Comparison of ENCODE assay signal across 20 cellular contexts in genomic region chr5:128579111-128579510, GRCh38. TPM values are rescaled to one million over a fixed set of nuclear protein-coding genes. Genes with fewer than 3 reads are reported as not detected.
DNase-seq lines count a peak whose midpoint lies in the region; ATAC-seq and TF ChIP-seq lines count a peak whose summit lies in the region.
"Had no signal": no experiment of that assay in that cellular context is flagged by ENCODE, and none has a peak within 500 bp of the region (broad histone marks: within the 10 kb centered on the region; RNA-seq: fewer than 3 reads in every experiment).

No MANE protein-coding gene starts in this region.

- H3K36me3 ChIP-seq in kidney epithelial cell (ENCODE audit: control insufficient read depth, insufficient read depth, low read length), result no peaks in the 10 kb centered on the region
- H3K36me3 ChIP-seq: Peyer's patch had no signal

- peak overlapping the region; percentile 77 for H3K27ac Mint-ChIP-seq in chondrocyte (ENCODE audit: unreplicated experiment)

- H3K4me1 Mint-ChIP-seq in chondrocyte (ENCODE audit: low read depth), result peaks cover 32% of the 10 kb centered on the region

- H3K9me3 Mint-ChIP-seq in chondrocyte (ENCODE audit: low read depth), result peaks cover 13% of the 10 kb centered on the region

- peak; percentile 16; the same call in 1 of the 2 replicates for TF ChIP-seq EP300 in Ishikawa (IDR thresholded peaks at IDR 0.05; ENCODE audit: borderline replicate concordance)

- no peaks in the 10 kb centered on the region for H3K36me3 Mint-ChIP-seq in chondrocyte (ENCODE audit: low read depth)

- H3K27me3 Mint-ChIP-seq in chondrocyte (ENCODE audit: low read depth), result no peaks in the 10 kb centered on the region

- H3K4me3 ChIP-seq in kidney epithelial cell (ENCODE audit: low read depth, low read length), result no peak overlapping the region
- H3K4me3 ChIP-seq: mucosa of descending colon, Peyer's patch, testis had no signal

- no peak for TF ChIP-seq RAD21 in Ishikawa (IDR thresholded peaks at IDR 0.05; ENCODE audit: low read depth)

- no peak overlapping the region for H3K4me3 Mint-ChIP-seq in chondrocyte (ENCODE audit: unreplicated experiment)

- DNase-seq in AG09319 (ENCODE audit: extremely low read depth, low read depth), result peak; percentile 38
- no peak for DNase-seq in chondrocyte (ENCODE audit: low spot score)
- peak; percentile 31 for DNase-seq in kidney epithelial cell (ENCODE audit: low read depth)
- no peak for DNase-seq in COR-L47 (lab: John Stamatoyannopoulos, UW)
- DNase-seq in germinal center (ENCODE audit: low spot score), result no peak
- DNase-seq in NCI-H345 treated with DMSO at 0.1 percent for 48 hours (lab: John Stamatoyannopoulos, UW; ENCODE audit: unreplicated experiment), result no peak
- DNase-seq: activated CD4-positive, CD25-positive, alpha-beta regulatory T cell treated with anti-CD3 and anti-CD28 coated beads, Interleukin-2, amount 50 U/mL, for 72 hours; activated CD8-positive, alpha-beta memory T cell treated with anti-CD3 and anti-CD28 coated beads, Interleukin-2, amount 50 U/mL, for 48 hours; activated naive CD4-positive, alpha-beta T cell treated with anti-CD3 and anti-CD28 coated beads, Interleukin-2, amount 50 U/mL, for 16 hours; cerebellar nuclear complex; DMS 273 treated with DMSO at 0.1 percent for 48 hours; mucosa of descending colon; NCI-H1417; NCI-H526; Peyer's patch; testis had no signal

- no peak for TF ChIP-seq CTCF in AG09319 (IDR thresholded peaks at IDR 0.05; ENCODE audit: low read depth, low read length)
- TF ChIP-seq CTCF in chondrocyte (IDR thresholded peaks at IDR 0.05), result no peak
- TF ChIP-seq CTCF in kidney epithelial cell (IDR thresholded peaks at IDR 0.05; ENCODE audit: insufficient read depth, low read length, poor library complexity, severe bottlenecking), result no peak

- no peak for ATAC-seq in HG02588 (IDR thresholded peaks at IDR 0.05; ENCODE audit: unreplicated experiment)
- ATAC-seq: HepG2, mucosa of descending colon had no signal

- H3K27me3 ChIP-seq in kidney epithelial cell (ENCODE audit: control insufficient read depth, insufficient read depth, low read length), result no peaks in the 10 kb centered on the region
- H3K27me3 ChIP-seq: Peyer's patch, testis had no signal

TF ChIP-seq in Ishikawa, 13 proteins besides CTCF, POLR2A, EP300 and RAD21:
- TF ChIP-seq TAF1 (IDR thresholded peaks at IDR 0.05; ENCODE audit: low read depth) (no peak), TEAD4 (IDR thresholded peaks at IDR 0.05) (peak; percentile 54; the same call in 1 of the 2 replicates), TCF12 (IDR thresholded peaks at IDR 0.05; ENCODE audit: low read depth) (no peak), CREB1 (IDR thresholded peaks at IDR 0.05; ENCODE audit: low read depth) (no peak)

RNA-seq across cellular contexts. Expression of gene FBN2, which starts 41.1 kb away (rescaled TPM):
- total RNA-seq in chondrocyte (303 to 524 TPM (median 311 TPM) in 3 replicates), kidney epithelial cell (25.2 and 31.9 TPM in 2 replicates)
- total RNA-seq: HepG2; T-helper 1 cell treated with Interleukin-12 subunit alpha and Interleukin-12 subunit beta and Interleukin-4 antibody, amounts not matched to agents 30 ng/mL and 1 ng/mL, for 36 hours had no signal

Comparison
In these comparisons a context has a peak if more than half of its experiments do, and no peak if none do; other contexts are left out.
1. DNase-seq: peak in AG09319 (single experiment) and kidney epithelial cell (single experiment); none in chondrocyte (single experiment), COR-L47 (single experiment), germinal center (single experiment) and NCI-H345 treated with DMSO at 0.1 percent for 48 hours (single experiment).